Comparison of ENCODE assay signal across 16 cellular contexts in genomic region chr2:96663829-96664228, GRCh38. TPM values are rescaled to one million over a fixed set of nuclear protein-coding genes. Genes with fewer than 3 reads are reported as not detected.
"Had no signal": no experiment of that assay in that cellular context is flagged by ENCODE, and none has a peak within 500 bp of the region (broad histone marks: within the 10 kb centered on the region; RNA-seq: fewer than 3 reads in every experiment).

No MANE protein-coding gene starts in this region.

- H3K36me3 ChIP-seq: adrenal gland, ovary, uterus had no signal

- H3K27me3 ChIP-seq: adrenal gland, hepatocyte, ovary, uterus had no signal

- H3K79me2 ChIP-seq: hepatocyte had no signal

- H3K27me3 Mint-ChIP-seq: activated CD4-positive, alpha-beta T cell treated with anti-CD3 and anti-CD28 coated beads for 36 hours; activated naive CD4-positive, alpha-beta T cell treated with anti-CD3 and anti-CD28 coated beads, Interleukin-2, amount 50 U/mL, for 24 hours had no signal

- H3K4me3 Mint-ChIP-seq: activated CD4-positive, alpha-beta memory T cell treated with anti-CD3 and anti-CD28 coated beads, Interleukin-2, amount 10 ng/mL, durations not matched to agents 7 days and 5 days; activated CD4-positive, alpha-beta T cell treated with anti-CD3 and anti-CD28 coated beads for 36 hours; activated naive CD4-positive, alpha-beta T cell treated with anti-CD3 and anti-CD28 coated beads, Interleukin-2, amount 50 U/mL, for 24 hours; activated T-cell treated with anti-CD3 and anti-CD28 coated beads, Interleukin-2, amount 50 U/mL, for 4 hours; neural crest cell; stimulated activated effector memory CD8-positive, alpha-beta T cell treated with anti-CD3 and anti-CD28 coated beads, Interleukin-12 subunit alpha, Interleukin-12 subunit beta, amount 100 ng/mL, for 72 hours had no signal

- H3K4me1 ChIP-seq: uterus had no signal

- ATAC-seq: activated CD4-positive, alpha-beta T cell treated with anti-CD3 and anti-CD28 coated beads for 36 hours; activated T-cell treated with anti-CD3 and anti-CD28 coated beads, Interleukin-2, amount 50 U/mL, for 4 hours; esophagus mucosa; left lobe of liver; stimulated activated effector memory CD8-positive, alpha-beta T cell treated with anti-CD3 and anti-CD28 coated beads, Interleukin-12 subunit alpha, Interleukin-12 subunit beta, amount 100 ng/mL, for 72 hours had no signal

- H3K4me2 ChIP-seq: hepatocyte had no signal

- H3K27ac ChIP-seq: ovary had no signal

- H3K9me3 ChIP-seq: adrenal gland, ovary, uterus had no signal

- DNase-seq: activated CD4-positive, alpha-beta memory T cell treated with anti-CD3 and anti-CD28 coated beads, Interleukin-2, amount 10 ng/mL, durations not matched to agents 7 days and 5 days; activated CD4-positive, alpha-beta T cell treated with anti-CD3 and anti-CD28 coated beads for 36 hours; activated effector memory CD4-positive, alpha-beta T cell treated with Interleukin-2 at 50 U/mL for 16 hours; activated T-cell treated with anti-CD3 and anti-CD28 coated beads, Interleukin-2, amount 50 U/mL, for 4 hours; adrenal gland; islet precursor cell; mesendoderm; uterus had no signal

- H3K4me1 Mint-ChIP-seq: activated CD4-positive, alpha-beta memory T cell treated with anti-CD3 and anti-CD28 coated beads, Interleukin-2, amount 10 ng/mL, durations not matched to agents 7 days and 5 days; activated CD4-positive, alpha-beta T cell treated with anti-CD3 and anti-CD28 coated beads for 36 hours; activated naive CD4-positive, alpha-beta T cell treated with anti-CD3 and anti-CD28 coated beads, Interleukin-2, amount 50 U/mL, for 24 hours; stimulated activated effector memory CD8-positive, alpha-beta T cell treated with anti-CD3 and anti-CD28 coated beads, Interleukin-12 subunit alpha, Interleukin-12 subunit beta, amount 100 ng/mL, for 72 hours had no signal

- H3K27ac Mint-ChIP-seq: activated CD4-positive, alpha-beta memory T cell treated with anti-CD3 and anti-CD28 coated beads, Interleukin-2, amount 10 ng/mL, durations not matched to agents 7 days and 5 days; activated CD4-positive, alpha-beta T cell treated with anti-CD3 and anti-CD28 coated beads for 36 hours; activated naive CD4-positive, alpha-beta T cell treated with anti-CD3 and anti-CD28 coated beads, Interleukin-2, amount 50 U/mL, for 24 hours; stimulated activated effector memory CD8-positive, alpha-beta T cell treated with anti-CD3 and anti-CD28 coated beads, Interleukin-12 subunit alpha, Interleukin-12 subunit beta, amount 100 ng/mL, for 72 hours had no signal

- H3K36me3 Mint-ChIP-seq: activated naive CD4-positive, alpha-beta T cell treated with anti-CD3 and anti-CD28 coated beads, Interleukin-2, amount 50 U/mL, for 24 hours; stimulated activated effector memory CD8-positive, alpha-beta T cell treated with anti-CD3 and anti-CD28 coated beads, Interleukin-12 subunit alpha, Interleukin-12 subunit beta, amount 100 ng/mL, for 72 hours had no signal

- H3K9me3 Mint-ChIP-seq: activated CD4-positive, alpha-beta memory T cell treated with anti-CD3 and anti-CD28 coated beads, Interleukin-2, amount 10 ng/mL, durations not matched to agents 7 days and 5 days; activated naive CD4-positive, alpha-beta T cell treated with anti-CD3 and anti-CD28 coated beads, Interleukin-2, amount 50 U/mL, for 24 hours; stimulated activated effector memory CD8-positive, alpha-beta T cell treated with anti-CD3 and anti-CD28 coated beads, Interleukin-12 subunit alpha, Interleukin-12 subunit beta, amount 100 ng/mL, for 72 hours had no signal

- H2AFZ ChIP-seq: hepatocyte had no signal

- H3K4me3 ChIP-seq: adrenal gland, hepatocyte, ovary, uterus had no signal

RNA-seq across cellular contexts. Expression of gene FER1L5, which starts 21.3 kb away (rescaled TPM):
- total RNA-seq: activated CD4-positive, alpha-beta memory T cell treated with anti-CD3 and anti-CD28 coated beads, Interleukin-2, amount 10 ng/mL, durations not matched to agents 7 days and 5 days; activated CD4-positive, alpha-beta T cell treated with anti-CD3 and anti-CD28 coated beads for 36 hours; activated T-cell treated with anti-CD3 and anti-CD28 coated beads, Interleukin-2, amount 50 U/mL, for 4 hours; T-helper 1 cell treated with Interleukin-12 subunit alpha and Interleukin-12 subunit beta and Interleukin-4 antibody, amounts not matched to agents 30 ng/mL and 1 ng/mL, for 36 hours had no signal
